ENCODE assay signal across 9 cellular contexts in genomic region chr6:135922170-135922569, GRCh38.
DNase-seq lines count a peak whose midpoint lies in the region; ATAC-seq and TF ChIP-seq lines count a peak whose summit lies in the region.
"Had no signal": no experiment of that assay in that cellular context is flagged by ENCODE, and none has a peak within 500 bp of the region (broad histone marks: within the 10 kb centered on the region; RNA-seq: fewer than 3 reads in every experiment).

No MANE protein-coding gene starts in this region.

- no peaks in the 10 kb centered on the region for H3K9me3 ChIP-seq in adipocyte (ENCODE audit: control insufficient read depth, low read length)
- H3K9me3 ChIP-seq: neutrophil had no signal

- H3K27me3 Mint-ChIP-seq in T-cell = peaks cover 3 to 7% of the 10 kb centered on the region in 2 donors

- no peak for ATAC-seq in T-cell (replicated peaks in 1 of 4)
- ATAC-seq in GM18909 (IDR thresholded peaks at IDR 0.05; ENCODE audit: poor library complexity, unreplicated experiment) = no peak

- DNase-seq in HFF-Myc (ENCODE audit: extremely low read depth, low read depth) = peak; percentile 88
- DNase-seq in adipocyte (ENCODE audit: low read depth) = peak; percentile 97
- DNase-seq in islet precursor cell = peak; percentile 76
- DNase-seq in T-cell = no peak
- no peak for DNase-seq in NAMALWA (ENCODE audit: low spot score)
- no peak for DNase-seq in NCI-H1417 treated with DMSO at 0.1 percent for 48 hours (lab: John Stamatoyannopoulos, UW)

- H3K27me3 ChIP-seq in ACC112 (ENCODE audit: insufficient read depth, low read length) (no peaks in the 10 kb centered on the region), adipocyte (replicated peaks; ENCODE audit: control insufficient read depth, insufficient read depth, low read length) (no peaks in the 10 kb centered on the region)
- H3K27me3 ChIP-seq: neutrophil had no signal

- CTCF ChIA-PET in T-cell (lab: Charles Lee) = interaction anchor here in 1 of 2 donors (0.9 kb wide), 1 partner anchor 11 kb away, joined by 4 read pairs; no protein-coding TSS in a partner anchor

- H3K9me3 Mint-ChIP-seq in T-cell = no peaks in the 10 kb centered on the region

- H3K27ac Mint-ChIP-seq in T-cell = no peak overlapping the region

- no peaks in the 10 kb centered on the region for H3K36me3 ChIP-seq in ACC112 (ENCODE audit: insufficient read depth, low read length)
- H3K36me3 ChIP-seq in adipocyte (ENCODE audit: control insufficient read depth, insufficient read depth, low read length, severe bottlenecking) = no peaks in the 10 kb centered on the region
- H3K36me3 ChIP-seq: neutrophil had no signal

- no peaks in the 10 kb centered on the region for H3K4me1 Mint-ChIP-seq in T-cell

- POLR2A ChIA-PET in T-cell (lab: Charles Lee) = no interaction called here

- TF ChIP-seq CTCF in HFF-Myc (IDR thresholded peaks at IDR 0.05; ENCODE audit: low read depth, low read length, missing control alignments) = no peak

- peak overlapping the region; percentile 81 for H3K27ac ChIP-seq in ACC112 (ENCODE audit: low read depth, low read length)
- H3K27ac ChIP-seq: neutrophil had no signal

- H3K4me3 ChIP-seq in ACC112 (ENCODE audit: low read depth, low read length) (peak overlapping the region; percentile 5; the same call in 1 of the 2 replicates), HFF-Myc (replicated peaks; ENCODE audit: low read depth, low read length) (no peak overlapping the region), adipocyte (ENCODE audit: low read length) (peak overlapping the region; percentile 17)

- H3K4me3 Mint-ChIP-seq in T-cell = no peak overlapping the region

- H3K4me1 ChIP-seq in ACC112 (ENCODE audit: control insufficient read depth, insufficient read depth, low read length, unreplicated experiment) (peaks cover 24% of the 10 kb centered on the region), adipocyte (ENCODE audit: control insufficient read depth, insufficient read depth, low read length) (peaks cover 20% of the 10 kb centered on the region)

- H2AFZ ChIP-seq in ACC112 (ENCODE audit: low read length, unreplicated experiment) = no peak overlapping the region

- H3K9ac ChIP-seq in adipocyte (ENCODE audit: low read length) = no peak overlapping the region

- no peaks in the 10 kb centered on the region for H3K36me3 Mint-ChIP-seq in T-cell

- H3K79me2 ChIP-seq in ACC112 (ENCODE audit: control insufficient read depth, insufficient read depth, low read length, unreplicated experiment) = no peaks in the 10 kb centered on the region

Comparison
In these comparisons a context has a peak if more than half of its experiments do, and no peak if none do; other contexts are left out.
1. DNase-seq: peak in HFF-Myc (single experiment), adipocyte (single experiment) and islet precursor cell (single experiment); none in T-cell (0 of 34), NAMALWA (single experiment) and NCI-H1417 treated with DMSO at 0.1 percent for 48 hours (single experiment).